In genomic region chr1:226680653-226681052, GRCh38 we compare ENCODE assay signal across 8 cellular contexts. TPM values are rescaled to one million over a fixed set of nuclear protein-coding genes. Genes with fewer than 3 reads are reported as not detected.
DNase-seq lines count a peak whose midpoint lies in the region; ATAC-seq and TF ChIP-seq lines count a peak whose summit lies in the region.

No MANE protein-coding gene starts in this region.

- peak overlapping the region; percentile 77 for H3K4me3 Mint-ChIP-seq in central memory CD8-positive, alpha-beta T cell
- peak overlapping the region; percentile 26 to 90 (median 82) for H3K4me3 Mint-ChIP-seq in naive thymus-derived CD4-positive, alpha-beta T cell

- no peaks in the 10 kb centered on the region for H3K9me3 Mint-ChIP-seq in central memory CD8-positive, alpha-beta T cell
- H3K9me3 Mint-ChIP-seq in naive thymus-derived CD4-positive, alpha-beta T cell, result no peaks in the 10 kb centered on the region

- CTCF ChIA-PET in naive thymus-derived CD4-positive, alpha-beta T cell (lab: Charles Lee), result interaction anchor here (1.1 to 1.2 kb wide), 4 partner anchors 9 to 48 kb away, joined by 3 to 5 read pairs (median 4); no protein-coding TSS in a partner anchor

- H3K27ac ChIP-seq in heart right ventricle (peak overlapping the region; percentile 42 to 93 (median 90)), vagina (peak overlapping the region; percentile 96)
- H3K27ac ChIP-seq in naive thymus-derived CD4-positive, alpha-beta T cell (ENCODE audit: low read depth, low read length), result peak overlapping the region; percentile 86

- no peak for ATAC-seq in heart right ventricle
- ATAC-seq in left cardiac atrium, result no peak
- no peak for ATAC-seq in central memory CD8-positive, alpha-beta T cell (replicated peaks; ENCODE audit: extremely low read depth, poor library complexity, severe bottlenecking)
- no peak for ATAC-seq in naive thymus-derived CD4-positive, alpha-beta T cell

- H3K4me1 ChIP-seq in heart right ventricle (peaks cover 0 to 100% (median 77%) of the 10 kb centered on the region in 9 donors), vagina (peaks cover 99% of the 10 kb centered on the region)
- peaks cover 87 to 98% of the 10 kb centered on the region in 2 donors for H3K4me1 ChIP-seq in naive thymus-derived CD4-positive, alpha-beta T cell (ENCODE audit: control insufficient read depth in 2 of 2, insufficient read depth in 2 of 2, low read length in 2 of 2)

- H3K36me3 Mint-ChIP-seq in central memory CD8-positive, alpha-beta T cell (ENCODE audit: insufficient read depth), result peaks cover 37% of the 10 kb centered on the region
- peaks cover 4 to 26% (median 14%) of the 10 kb centered on the region in 5 donors for H3K36me3 Mint-ChIP-seq in naive thymus-derived CD4-positive, alpha-beta T cell

- TF ChIP-seq CTCF in heart right ventricle (IDR thresholded peaks at IDR 0.05) (no peak), vagina (IDR thresholded peaks at IDR 0.05) (no peak)

- H3K36me3 ChIP-seq in heart right ventricle, result peaks cover 0 to 4% (median 0%) of the 10 kb centered on the region in 9 donors
- peaks cover 0 to 15% (median 8%) of the 10 kb centered on the region in 3 experiments for H3K36me3 ChIP-seq in naive thymus-derived CD4-positive, alpha-beta T cell (ENCODE audit: control insufficient read depth in 2 of 3, insufficient read depth in 3 of 3, low read length in 3 of 3)
- no peaks in the 10 kb centered on the region for H3K36me3 ChIP-seq in vagina

- no peaks in the 10 kb centered on the region for H3K9me3 ChIP-seq in heart right ventricle
- H3K9me3 ChIP-seq in naive thymus-derived CD4-positive, alpha-beta T cell (ENCODE audit: control insufficient read depth in 2 of 3, low read length in 3 of 3), result no peaks in the 10 kb centered on the region
- no peaks in the 10 kb centered on the region for H3K9me3 ChIP-seq in vagina

- POLR2A ChIA-PET in naive thymus-derived CD4-positive, alpha-beta T cell (lab: Charles Lee), result interaction anchor here (0.6 to 16.9 kb wide), 12 partner anchors 12 to 262 kb away, joined by 3 to 276 read pairs (median 4); no protein-coding TSS in a partner anchor

- 58 to 62% methylated on average over 5 of the region's 5 CpGs for WGBS in heart right ventricle, 2 donors

- H3K4me3 ChIP-seq in heart right ventricle (peak overlapping the region in 8 of 10 donors; percentile 0 to 52 (median 48)), vagina (peak overlapping the region; percentile 38 to 41)
- H3K4me3 ChIP-seq in naive thymus-derived CD4-positive, alpha-beta T cell (ENCODE audit: low read length), result no peak overlapping the region

- DNase-seq in heart right ventricle, result no peak
- DNase-seq in left cardiac atrium, result no peak
- no peak for DNase-seq in central memory CD8-positive, alpha-beta T cell (ENCODE audit: low spot score in 2 of 2)
- no peak for DNase-seq in naive thymus-derived CD4-positive, alpha-beta T cell
- DNase-seq in vagina (ENCODE audit: extremely low spot score in 2 of 2), result no peak
- DNase-seq in medulla oblongata (ENCODE audit: extremely low spot score), result no peak
- no peak for DNase-seq in T-helper 9 cell
- DNase-seq in NOMO-1 (lab: John Stamatoyannopoulos, UW; ENCODE audit: unreplicated experiment in 2 of 2), result no peak

- peaks cover 97% of the 10 kb centered on the region for H3K4me1 Mint-ChIP-seq in central memory CD8-positive, alpha-beta T cell
- peaks cover 86 to 100% (median 99%) of the 10 kb centered on the region in 7 donors for H3K4me1 Mint-ChIP-seq in naive thymus-derived CD4-positive, alpha-beta T cell

- no peaks in the 10 kb centered on the region for H3K27me3 Mint-ChIP-seq in central memory CD8-positive, alpha-beta T cell
- H3K27me3 Mint-ChIP-seq in naive thymus-derived CD4-positive, alpha-beta T cell, result no peaks in the 10 kb centered on the region

- intact Hi-C loops in heart right ventricle (cut with DNase I), result loop anchor here in 3 of 10 donors (5.0 to 10.0 kb wide), 2 partner anchors 33 to 46 kb away; no protein-coding TSS in a partner anchor
- intact Hi-C loops in left cardiac atrium (cut with DNase I), result no loop called here
- intact Hi-C loops in naive thymus-derived CD4-positive, alpha-beta T cell (cut with micrococcal nuclease), result loop anchor here in 1 of 2 donors (1.0 to 10.0 kb wide), 2 partner anchors 10 to 616 kb away; partner anchors contain the start of gene H3-3A
- intact Hi-C loops in vagina (cut with DNase I), result no loop called here

- no peak for TF ChIP-seq POLR2A in vagina (IDR thresholded peaks at IDR 0.05)

- H3K27ac Mint-ChIP-seq in central memory CD8-positive, alpha-beta T cell (ENCODE audit: low read depth), result peak overlapping the region; percentile 97
- peak overlapping the region; percentile 95 to 100 (median 99) for H3K27ac Mint-ChIP-seq in naive thymus-derived CD4-positive, alpha-beta T cell

- H3K27me3 ChIP-seq in heart right ventricle (no peaks in the 10 kb centered on the region), vagina (no peaks in the 10 kb centered on the region)
- no peaks in the 10 kb centered on the region for H3K27me3 ChIP-seq in naive thymus-derived CD4-positive, alpha-beta T cell (ENCODE audit: control insufficient read depth in 2 of 2, insufficient read depth in 2 of 2, low read length in 2 of 2)

RNA-seq across cellular contexts. Expression of gene ITPKB, which starts 58.4 kb away (rescaled TPM):
- 10 to 100 TPM; 12.1 to 30.5 (median 16.6) TPM for total RNA-seq in heart right ventricle
- polyA plus RNA-seq in heart right ventricle, result 10 to 100 TPM in 1 of 2 donors, 1 to 10 TPM in 1; 4.5 to 17.0 TPM
- 10 to 100 TPM; 13.8 to 18.3 TPM for total RNA-seq in left cardiac atrium
- total RNA-seq in naive thymus-derived CD4-positive, alpha-beta T cell, result 100 to 1,000 TPM in 4 of 5 experiments, 10 to 100 TPM in 1; 51.7 to 429 (median 199) TPM
- polyA plus RNA-seq in naive thymus-derived CD4-positive, alpha-beta T cell, result 10 to 100 TPM; 81.0 to 86.8 TPM
- 31.7 TPM for total RNA-seq in vagina
